In the genomic region with DNA sequence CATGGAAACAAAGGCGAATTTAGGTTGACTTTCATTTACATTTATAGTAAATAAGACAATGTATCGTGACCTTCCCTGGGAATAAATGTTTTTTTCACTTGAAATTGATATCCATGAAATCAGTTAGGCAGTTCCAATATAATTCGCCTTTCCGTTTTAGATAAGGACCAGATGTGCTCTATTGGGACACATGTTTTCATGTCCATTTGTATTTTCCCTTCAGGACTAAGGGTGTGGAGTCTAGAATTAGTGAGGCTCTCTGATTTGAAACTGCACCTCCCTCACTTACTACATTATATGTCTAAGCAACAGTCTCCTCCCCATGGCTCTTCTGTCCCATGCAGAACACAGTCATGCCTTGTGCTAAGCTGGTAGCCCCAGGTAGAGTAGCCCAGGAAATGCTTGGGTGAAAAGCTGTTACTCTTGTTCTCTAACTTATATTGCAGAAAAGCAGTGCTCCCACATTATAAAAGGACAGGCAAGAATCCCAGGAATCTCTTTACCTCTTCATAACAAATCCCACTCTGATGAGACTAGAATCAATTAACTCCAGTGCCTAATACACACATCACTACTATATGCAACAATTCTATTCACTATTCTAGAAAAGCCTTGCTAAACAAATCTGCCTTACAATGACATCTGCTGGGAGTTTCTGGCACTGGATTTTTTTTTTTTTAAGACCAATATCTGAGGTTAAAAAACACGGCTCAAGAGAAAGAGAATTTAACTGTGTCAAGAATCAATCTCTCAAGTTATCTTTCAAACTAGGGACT, we compare ENCODE assay signal across 8 cellular contexts.
DNase-seq lines count a peak whose midpoint lies in the region; ATAC-seq, FAIRE-seq and TF ChIP-seq lines count a peak whose summit lies in the region.
"Had no signal": no experiment of that assay in that cellular context is flagged by ENCODE, and none has a peak within 500 bp of the region (broad histone marks: within the 10 kb centered on the region; RNA-seq: fewer than 3 reads in every experiment).

No MANE protein-coding gene starts in this region.

- intact Hi-C loops in esophagus muscularis mucosa (cut with DNase I), result loop anchor here (10.0 kb wide), 1 partner anchor 342 kb away; no protein-coding TSS in a partner anchor
- intact Hi-C loops in pancreas (cut with DNase I), result no loop called here

- no peaks in the 10 kb centered on the region for H3K79me2 ChIP-seq in OCI-LY3 (ENCODE audit: low read length)
- H3K79me2 ChIP-seq in MM.1S (ENCODE audit: low read length), result no peaks in the 10 kb centered on the region

- 68% methylated on average over 5 of the region's 5 CpGs for WGBS in esophagus muscularis mucosa
- WGBS in pancreas, 2 donors, result 40 to 51% methylated on average over 5 of the region's 5 CpGs

- H4K20me1 ChIP-seq in OCI-LY3 (ENCODE audit: insufficient read depth, low read length) (no peaks in the 10 kb centered on the region), MM.1S (ENCODE audit: insufficient read depth, low read length) (no peaks in the 10 kb centered on the region)

- no peaks in the 10 kb centered on the region for H3K9me3 ChIP-seq in OCI-LY3 (ENCODE audit: insufficient read depth, low read length)
- H3K9me3 ChIP-seq in esophagus muscularis mucosa, result no peaks in the 10 kb centered on the region
- no peaks in the 10 kb centered on the region for H3K9me3 ChIP-seq in pancreas
- H3K9me3 ChIP-seq in MM.1S (replicated peaks; ENCODE audit: insufficient read depth, low read length), result no peaks in the 10 kb centered on the region

- H3K36me3 ChIP-seq in OCI-LY3 (replicated peaks; ENCODE audit: low read depth, low read length), result no peaks in the 10 kb centered on the region
- H3K36me3 ChIP-seq in esophagus muscularis mucosa, result no peaks in the 10 kb centered on the region
- H3K36me3 ChIP-seq in pancreas, result no peaks in the 10 kb centered on the region
- no peaks in the 10 kb centered on the region for H3K36me3 ChIP-seq in MM.1S (replicated peaks; ENCODE audit: insufficient read depth, low read length)

- H3F3A ChIP-seq in MM.1S (ENCODE audit: insufficient read depth, low read length), result no peaks in the 10 kb centered on the region

- no peaks in the 10 kb centered on the region for H3K27me3 ChIP-seq in OCI-LY3 (ENCODE audit: low read depth, low read length)
- H3K27me3 ChIP-seq in esophagus muscularis mucosa, result no peaks in the 10 kb centered on the region
- no peaks in the 10 kb centered on the region for H3K27me3 ChIP-seq in pancreas
- H3K27me3 ChIP-seq in MM.1S (replicated peaks; ENCODE audit: insufficient read depth, low read length), result no peaks in the 10 kb centered on the region

- peak; percentile 24 for TF ChIP-seq CTCF in GM13977 (IDR thresholded peaks at IDR 0.05; ENCODE audit: extremely low read depth, insufficient read depth, missing control alignments)
- peak; percentile 35 for TF ChIP-seq CTCF in OCI-LY3 (IDR thresholded peaks at IDR 0.05; ENCODE audit: low read depth, low read length)
- peak; percentile 9 to 29 (median 21) for TF ChIP-seq CTCF in esophagus muscularis mucosa (IDR thresholded peaks at IDR 0.05)
- no peak for TF ChIP-seq CTCF in pancreas (IDR thresholded peaks at IDR 0.05)
- TF ChIP-seq CTCF in MM.1S (IDR thresholded peaks at IDR 0.05; ENCODE audit: low read length), result no peak

- H3K4me2 ChIP-seq in OCI-LY3 (ENCODE audit: low read length) (no peak overlapping the region), MM.1S (ENCODE audit: low read depth, low read length) (no peak overlapping the region)

- DNase-seq in GM13977 (ENCODE audit: low spot score) (no peak), esophagus muscularis mucosa (ENCODE audit: extremely low spot score) (no peak), pancreas (no peak), MM.1S (no peak)
- no peak for DNase-seq in activated CD4-positive, alpha-beta T cell treated with anti-CD3 and anti-CD28 coated beads, Interleukin-2, amount 50 U/mL, for 48 hours
- DNase-seq: activated B cell treated with CpG ODN at 0.5 μM for 24 hours had no signal

- no peak for FAIRE-seq in pancreas (lab: Jason Lieb, UNC)

- no peak for TF ChIP-seq POLR2A in esophagus muscularis mucosa (IDR thresholded peaks at IDR 0.05; ENCODE audit: low read depth)

- TF ChIP-seq EP300 in esophagus muscularis mucosa (IDR thresholded peaks at IDR 0.05), result no peak

- H3K4me3 ChIP-seq in OCI-LY3 (ENCODE audit: low read length) (no peak overlapping the region), esophagus muscularis mucosa (no peak overlapping the region), pancreas (no peak overlapping the region), MM.1S (ENCODE audit: low read length) (no peak overlapping the region)

- ATAC-seq in pancreas (peak in 3 of 4 donors; percentile 53 to 60 (median 54)), GM21526 (IDR thresholded peaks at IDR 0.05; ENCODE audit: low FRiP score, unreplicated experiment) (no peak)

- H3K4me1 ChIP-seq in OCI-LY3 (ENCODE audit: low read length) (no peaks in the 10 kb centered on the region), esophagus muscularis mucosa (peaks cover 0 to 10% (median 8%) of the 10 kb centered on the region in 4 donors), pancreas (no peaks in the 10 kb centered on the region), MM.1S (ENCODE audit: low read length) (peaks cover 11% of the 10 kb centered on the region; the same call in 1 of the 2 replicates)

- H2AFZ ChIP-seq in OCI-LY3 (ENCODE audit: low read depth, low read length), result no peak overlapping the region
- no peak overlapping the region for H2AFZ ChIP-seq in MM.1S (ENCODE audit: low read length)

- H3K9ac ChIP-seq in OCI-LY3 (ENCODE audit: low read length) (no peak overlapping the region), MM.1S (ENCODE audit: low read length) (no peak overlapping the region)

- in situ Hi-C loops in GM13977 (cut with MboI; ENCODE audit: low pct_unique_long_range_greater_than_20kb, low sequenced_read_pairs, unreplicated experiment), result no loop called here

- H3K27ac ChIP-seq in OCI-LY3 (ENCODE audit: low read length) (no peak overlapping the region), esophagus muscularis mucosa (replicated peaks in 1 of 4) (no peak overlapping the region), pancreas (no peak overlapping the region), MM.1S (ENCODE audit: low read length) (no peak overlapping the region)

- H3K9me2 ChIP-seq in MM.1S (replicated peaks; ENCODE audit: insufficient read depth, low read length), result no peaks in the 10 kb centered on the region

Comparison
In these comparisons a context has a peak if more than half of its experiments do, and no peak if none do; other contexts are left out.
1. CTCF ChIP-seq: peak in GM13977 (single experiment), OCI-LY3 (single experiment) and esophagus muscularis mucosa (3 of 3); none in pancreas (0 of 4) and MM.1S (single experiment).